Comparison of ENCODE assay signal across 12 cellular contexts in genomic region chr15:57017024-57017423, GRCh38.
DNase-seq lines count a peak whose midpoint lies in the region; ATAC-seq, FAIRE-seq and TF ChIP-seq lines count a peak whose summit lies in the region.
"Had no signal": no experiment of that assay in that cellular context is flagged by ENCODE, and none has a peak within 500 bp of the region (broad histone marks: within the 10 kb centered on the region; RNA-seq: fewer than 3 reads in every experiment).

No MANE protein-coding gene starts in this region.

- H3K4me1 ChIP-seq in naive thymus-derived CD4-positive, alpha-beta T cell (ENCODE audit: control insufficient read depth in 2 of 2, insufficient read depth in 2 of 2, low read length in 2 of 2), result peaks cover 0 to 4% of the 10 kb centered on the region in 2 donors

- H3K27ac Mint-ChIP-seq in naive thymus-derived CD4-positive, alpha-beta T cell, result no peak overlapping the region

- POLR2A ChIA-PET in naive thymus-derived CD4-positive, alpha-beta T cell (lab: Charles Lee), result no interaction called here

- peaks cover 6 to 82% (median 60%) of the 10 kb centered on the region in 7 donors for H3K4me1 Mint-ChIP-seq in naive thymus-derived CD4-positive, alpha-beta T cell

- FAIRE-seq in HTR-8/SVneo (lab: Jason Lieb, UNC), result no peak
- FAIRE-seq: A204.1 had no signal

- no peak overlapping the region for H3K4me3 Mint-ChIP-seq in naive thymus-derived CD4-positive, alpha-beta T cell

- no peaks in the 10 kb centered on the region for H3K9me3 ChIP-seq in naive thymus-derived CD4-positive, alpha-beta T cell (ENCODE audit: control insufficient read depth in 2 of 3, low read length in 3 of 3)

- H3K27ac ChIP-seq in brain microvascular endothelial cell, result no peak overlapping the region
- no peak overlapping the region for H3K27ac ChIP-seq in naive thymus-derived CD4-positive, alpha-beta T cell (ENCODE audit: low read depth, low read length)
- H3K27ac ChIP-seq: skin epidermis had no signal

- ATAC-seq in naive thymus-derived CD4-positive, alpha-beta T cell, result peak; percentile 27
- ATAC-seq in GM19467 (IDR thresholded peaks at IDR 0.05; ENCODE audit: unreplicated experiment) (no peak), GM18519 (IDR thresholded peaks at IDR 0.05; ENCODE audit: low FRiP score, unreplicated experiment) (no peak)

- CTCF ChIA-PET in naive thymus-derived CD4-positive, alpha-beta T cell (lab: Charles Lee), result no interaction called here

- no peak overlapping the region for H3K4me3 ChIP-seq in brain microvascular endothelial cell (ENCODE audit: low read depth, low read length)
- no peak overlapping the region for H3K4me3 ChIP-seq in naive thymus-derived CD4-positive, alpha-beta T cell (ENCODE audit: low read length)
- H3K4me3 ChIP-seq: skin epidermis had no signal

- H3K36me3 ChIP-seq in brain microvascular endothelial cell (replicated peaks), result no peaks in the 10 kb centered on the region
- no peaks in the 10 kb centered on the region for H3K36me3 ChIP-seq in naive thymus-derived CD4-positive, alpha-beta T cell (ENCODE audit: control insufficient read depth in 2 of 3, insufficient read depth in 3 of 3, low read length in 3 of 3)

- H3K27me3 Mint-ChIP-seq in naive thymus-derived CD4-positive, alpha-beta T cell, result no peaks in the 10 kb centered on the region

- peaks cover 0 to 3% (median 0%) of the 10 kb centered on the region in 11 donors for H3K9me3 Mint-ChIP-seq in naive thymus-derived CD4-positive, alpha-beta T cell

- H3K36me3 Mint-ChIP-seq in naive thymus-derived CD4-positive, alpha-beta T cell, result peaks cover 0 to 8% (median 5%) of the 10 kb centered on the region in 5 donors

- in situ Hi-C loops in brain microvascular endothelial cell (cut with HindIII; ENCODE audit: low pct_ligation_motif_present, low sequenced_read_pairs), result no loop called here

- TF ChIP-seq CTCF in brain microvascular endothelial cell (IDR thresholded peaks at IDR 0.05; ENCODE audit: low read depth, low read length, missing control alignments), result peak; percentile 32

- H3K27me3 ChIP-seq in brain microvascular endothelial cell (replicated peaks), result no peaks in the 10 kb centered on the region
- no peaks in the 10 kb centered on the region for H3K27me3 ChIP-seq in naive thymus-derived CD4-positive, alpha-beta T cell (ENCODE audit: control insufficient read depth in 2 of 2, insufficient read depth in 2 of 2, low read length in 2 of 2)

- DNase-seq in DMS53 (lab: John Stamatoyannopoulos, UW), result peak; percentile 20
- DNase-seq in DMS53 treated with DMSO at 0.1 percent for 48 hours (lab: John Stamatoyannopoulos, UW; ENCODE audit: unreplicated experiment), result no peak
- DNase-seq in HTR-8/SVneo (ENCODE audit: insufficient read length, low spot score), result peak; percentile 3
- no peak for DNase-seq in brain microvascular endothelial cell
- DNase-seq in naive thymus-derived CD4-positive, alpha-beta T cell, result peak in 1 of 9 donors; percentile 1
- DNase-seq in NCI-H345 treated with DMSO at 0.1 percent for 48 hours (lab: John Stamatoyannopoulos, UW; ENCODE audit: unreplicated experiment), result no peak
- DNase-seq: activated CD8-positive, alpha-beta memory T cell treated with anti-CD3 and anti-CD28 coated beads, Interleukin-2, amount 50 U/mL, for 4 hours; cortex of kidney had no signal

- intact Hi-C loops in naive thymus-derived CD4-positive, alpha-beta T cell (cut with micrococcal nuclease), result loop anchor here in 1 of 2 donors (2.0 kb wide), 1 partner anchor 290 kb away; no protein-coding TSS in a partner anchor

Comparison
In these comparisons a context has a peak if more than half of its experiments do, and no peak if none do; other contexts are left out.
1. DNase-seq: peak in DMS53 (single experiment) and HTR-8/SVneo (single experiment); none in DMS53 treated with DMSO at 0.1 percent for 48 hours (single experiment), brain microvascular endothelial cell (single experiment) and NCI-H345 treated with DMSO at 0.1 percent for 48 hours (single experiment).